1 cellular context compared by ENCODE assay signal in the genomic region with DNA sequence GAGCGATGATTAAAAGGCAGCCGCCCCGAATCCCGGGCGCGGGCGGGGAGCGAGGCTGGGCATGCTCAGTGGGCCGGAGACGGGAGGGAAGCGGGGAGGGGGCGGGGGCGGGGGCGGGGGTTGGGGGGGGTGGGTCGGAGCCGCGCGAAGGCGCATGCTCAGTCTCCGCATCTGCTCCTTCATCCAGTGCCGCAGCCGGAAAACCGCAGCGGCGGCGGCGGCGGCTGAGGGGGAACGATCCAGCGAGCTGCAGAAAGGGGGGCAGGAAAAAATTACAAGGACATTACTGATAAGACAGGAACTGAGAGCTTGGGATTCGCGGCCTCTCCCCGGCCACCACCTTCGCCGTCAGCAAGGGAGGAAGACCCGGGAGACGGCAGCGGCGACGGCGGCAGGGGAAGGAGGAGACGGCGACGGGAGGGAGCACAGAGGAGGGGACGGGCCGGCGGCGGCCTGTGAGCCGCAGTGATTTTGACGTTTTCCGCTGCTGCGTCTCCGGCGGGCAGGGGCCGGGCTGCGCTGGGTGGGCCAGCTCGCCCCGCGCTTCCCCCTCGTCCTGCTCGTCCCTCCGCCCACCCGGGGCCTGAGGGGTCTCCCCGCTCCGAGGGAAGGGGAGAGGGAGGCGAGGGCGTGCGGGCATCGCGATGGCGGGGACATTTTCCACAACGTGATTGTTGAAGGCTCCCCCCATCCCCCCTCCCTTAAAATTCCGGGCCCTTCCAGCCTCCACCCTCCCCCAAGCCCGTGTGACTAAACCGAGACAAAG.
A peak's percentile ranks its signal among the peaks of the same experiment; 100 is the strongest.
TF ChIP-seq lines count a peak whose summit lies in the region.

A gene with protein sequence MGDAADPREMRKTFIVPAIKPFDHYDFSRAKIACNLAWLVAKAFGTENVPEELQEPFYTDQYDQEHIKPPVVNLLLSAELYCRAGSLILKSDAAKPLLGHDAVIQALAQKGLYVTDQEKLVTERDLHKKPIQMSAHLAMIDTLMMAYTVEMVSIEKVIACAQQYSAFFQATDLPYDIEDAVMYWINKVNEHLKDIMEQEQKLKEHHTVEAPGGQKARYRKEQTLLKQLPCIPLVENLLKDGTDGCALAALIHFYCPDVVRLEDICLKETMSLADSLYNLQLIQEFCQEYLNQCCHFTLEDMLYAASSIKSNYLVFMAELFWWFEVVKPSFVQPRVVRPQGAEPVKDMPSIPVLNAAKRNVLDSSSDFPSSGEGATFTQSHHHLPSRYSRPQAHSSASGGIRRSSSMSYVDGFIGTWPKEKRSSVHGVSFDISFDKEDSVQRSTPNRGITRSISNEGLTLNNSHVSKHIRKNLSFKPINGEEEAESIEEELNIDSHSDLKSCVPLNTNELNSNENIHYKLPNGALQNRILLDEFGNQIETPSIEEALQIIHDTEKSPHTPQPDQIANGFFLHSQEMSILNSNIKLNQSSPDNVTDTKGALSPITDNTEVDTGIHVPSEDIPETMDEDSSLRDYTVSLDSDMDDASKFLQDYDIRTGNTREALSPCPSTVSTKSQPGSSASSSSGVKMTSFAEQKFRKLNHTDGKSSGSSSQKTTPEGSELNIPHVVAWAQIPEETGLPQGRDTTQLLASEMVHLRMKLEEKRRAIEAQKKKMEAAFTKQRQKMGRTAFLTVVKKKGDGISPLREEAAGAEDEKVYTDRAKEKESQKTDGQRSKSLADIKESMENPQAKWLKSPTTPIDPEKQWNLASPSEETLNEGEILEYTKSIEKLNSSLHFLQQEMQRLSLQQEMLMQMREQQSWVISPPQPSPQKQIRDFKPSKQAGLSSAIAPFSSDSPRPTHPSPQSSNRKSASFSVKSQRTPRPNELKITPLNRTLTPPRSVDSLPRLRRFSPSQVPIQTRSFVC (N-terminal part only) (plus strand): TSS at position 161 of the 766 bp plus-strand sequence. CDS start 935 bp downstream, outside the sequence.

TF ChIP-seq in GM12878, 131 proteins besides CTCF, POLR2A, EP300 and RAD21 (continued from another document and continues in another):
- TF ChIP-seq, protein P1, sequence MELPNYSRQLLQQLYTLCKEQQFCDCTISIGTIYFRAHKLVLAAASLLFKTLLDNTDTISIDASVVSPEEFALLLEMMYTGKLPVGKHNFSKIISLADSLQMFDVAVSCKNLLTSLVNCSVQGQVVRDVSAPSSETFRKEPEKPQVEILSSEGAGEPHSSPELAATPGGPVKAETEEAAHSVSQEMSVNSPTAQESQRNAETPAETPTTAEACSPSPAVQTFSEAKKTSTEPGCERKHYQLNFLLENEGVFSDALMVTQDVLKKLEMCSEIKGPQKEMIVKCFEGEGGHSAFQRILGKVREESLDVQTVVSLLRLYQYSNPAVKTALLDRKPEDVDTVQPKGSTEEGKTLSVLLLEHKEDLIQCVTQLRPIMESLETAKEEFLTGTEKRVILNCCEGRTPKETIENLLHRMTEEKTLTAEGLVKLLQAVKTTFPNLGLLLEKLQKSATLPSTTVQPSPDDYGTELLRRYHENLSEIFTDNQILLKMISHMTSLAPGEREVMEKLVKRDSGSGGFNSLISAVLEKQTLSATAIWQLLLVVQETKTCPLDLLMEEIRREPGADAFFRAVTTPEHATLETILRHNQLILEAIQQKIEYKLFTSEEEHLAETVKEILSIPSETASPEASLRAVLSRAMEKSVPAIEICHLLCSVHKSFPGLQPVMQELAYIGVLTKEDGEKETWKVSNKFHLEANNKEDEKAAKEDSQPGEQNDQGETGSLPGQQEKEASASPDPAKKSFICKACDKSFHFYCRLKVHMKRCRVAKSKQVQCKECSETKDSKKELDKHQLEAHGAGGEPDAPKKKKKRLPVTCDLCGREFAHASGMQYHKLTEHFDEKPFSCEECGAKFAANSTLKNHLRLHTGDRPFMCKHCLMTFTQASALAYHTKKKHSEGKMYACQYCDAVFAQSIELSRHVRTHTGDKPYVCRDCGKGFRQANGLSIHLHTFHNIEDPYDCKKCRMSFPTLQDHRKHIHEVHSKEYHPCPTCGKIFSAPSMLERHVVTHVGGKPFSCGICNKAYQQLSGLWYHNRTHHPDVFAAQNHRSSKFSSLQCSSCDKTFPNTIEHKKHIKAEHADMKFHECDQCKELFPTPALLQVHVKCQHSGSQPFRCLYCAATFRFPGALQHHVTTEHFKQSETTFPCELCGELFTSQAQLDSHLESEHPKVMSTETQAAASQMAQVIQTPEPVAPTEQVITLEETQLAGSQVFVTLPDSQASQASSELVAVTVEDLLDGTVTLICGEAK (IDR thresholded peaks at IDR 0.05; ENCODE audit: borderline replicate concordance) = no peak
- TF ChIP-seq POLR2AphosphoS5 (IDR thresholded peaks at IDR 0.05; ENCODE audit: low read length) = no peak
- TF ChIP-seq, protein P2, sequence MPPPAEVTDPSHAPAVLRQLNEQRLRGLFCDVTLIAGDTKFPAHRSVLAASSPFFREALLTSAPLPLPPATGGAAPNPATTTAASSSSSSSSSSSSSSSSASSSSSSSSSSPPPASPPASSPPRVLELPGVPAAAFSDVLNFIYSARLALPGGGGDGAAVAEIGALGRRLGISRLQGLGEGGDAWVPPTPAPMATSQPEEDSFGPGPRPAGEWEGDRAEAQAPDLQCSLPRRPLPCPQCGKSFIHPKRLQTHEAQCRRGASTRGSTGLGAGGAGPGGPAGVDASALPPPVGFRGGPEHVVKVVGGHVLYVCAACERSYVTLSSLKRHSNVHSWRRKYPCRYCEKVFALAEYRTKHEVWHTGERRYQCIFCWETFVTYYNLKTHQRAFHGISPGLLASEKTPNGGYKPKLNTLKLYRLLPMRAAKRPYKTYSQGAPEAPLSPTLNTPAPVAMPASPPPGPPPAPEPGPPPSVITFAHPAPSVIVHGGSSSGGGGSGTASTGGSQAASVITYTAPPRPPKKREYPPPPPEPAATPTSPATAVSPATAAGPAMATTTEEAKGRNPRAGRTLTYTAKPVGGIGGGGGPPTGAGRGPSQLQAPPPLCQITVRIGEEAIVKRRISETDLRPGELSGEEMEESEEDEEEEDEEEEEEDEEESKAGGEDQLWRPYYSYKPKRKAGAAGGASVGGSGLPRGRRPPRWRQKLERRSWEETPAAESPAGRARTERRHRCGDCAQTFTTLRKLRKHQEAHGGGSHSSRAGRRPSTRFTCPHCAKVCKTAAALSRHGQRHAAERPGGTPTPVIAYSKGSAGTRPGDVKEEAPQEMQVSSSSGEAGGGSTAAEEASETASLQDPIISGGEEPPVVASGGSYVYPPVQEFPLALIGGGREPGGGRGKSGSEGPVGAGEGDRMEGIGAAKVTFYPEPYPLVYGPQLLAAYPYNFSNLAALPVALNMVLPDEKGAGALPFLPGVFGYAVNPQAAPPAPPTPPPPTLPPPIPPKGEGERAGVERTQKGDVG (CRISPR knock-in tag; IDR thresholded peaks at IDR 0.05) = no peak
- TF ChIP-seq, protein P3, sequence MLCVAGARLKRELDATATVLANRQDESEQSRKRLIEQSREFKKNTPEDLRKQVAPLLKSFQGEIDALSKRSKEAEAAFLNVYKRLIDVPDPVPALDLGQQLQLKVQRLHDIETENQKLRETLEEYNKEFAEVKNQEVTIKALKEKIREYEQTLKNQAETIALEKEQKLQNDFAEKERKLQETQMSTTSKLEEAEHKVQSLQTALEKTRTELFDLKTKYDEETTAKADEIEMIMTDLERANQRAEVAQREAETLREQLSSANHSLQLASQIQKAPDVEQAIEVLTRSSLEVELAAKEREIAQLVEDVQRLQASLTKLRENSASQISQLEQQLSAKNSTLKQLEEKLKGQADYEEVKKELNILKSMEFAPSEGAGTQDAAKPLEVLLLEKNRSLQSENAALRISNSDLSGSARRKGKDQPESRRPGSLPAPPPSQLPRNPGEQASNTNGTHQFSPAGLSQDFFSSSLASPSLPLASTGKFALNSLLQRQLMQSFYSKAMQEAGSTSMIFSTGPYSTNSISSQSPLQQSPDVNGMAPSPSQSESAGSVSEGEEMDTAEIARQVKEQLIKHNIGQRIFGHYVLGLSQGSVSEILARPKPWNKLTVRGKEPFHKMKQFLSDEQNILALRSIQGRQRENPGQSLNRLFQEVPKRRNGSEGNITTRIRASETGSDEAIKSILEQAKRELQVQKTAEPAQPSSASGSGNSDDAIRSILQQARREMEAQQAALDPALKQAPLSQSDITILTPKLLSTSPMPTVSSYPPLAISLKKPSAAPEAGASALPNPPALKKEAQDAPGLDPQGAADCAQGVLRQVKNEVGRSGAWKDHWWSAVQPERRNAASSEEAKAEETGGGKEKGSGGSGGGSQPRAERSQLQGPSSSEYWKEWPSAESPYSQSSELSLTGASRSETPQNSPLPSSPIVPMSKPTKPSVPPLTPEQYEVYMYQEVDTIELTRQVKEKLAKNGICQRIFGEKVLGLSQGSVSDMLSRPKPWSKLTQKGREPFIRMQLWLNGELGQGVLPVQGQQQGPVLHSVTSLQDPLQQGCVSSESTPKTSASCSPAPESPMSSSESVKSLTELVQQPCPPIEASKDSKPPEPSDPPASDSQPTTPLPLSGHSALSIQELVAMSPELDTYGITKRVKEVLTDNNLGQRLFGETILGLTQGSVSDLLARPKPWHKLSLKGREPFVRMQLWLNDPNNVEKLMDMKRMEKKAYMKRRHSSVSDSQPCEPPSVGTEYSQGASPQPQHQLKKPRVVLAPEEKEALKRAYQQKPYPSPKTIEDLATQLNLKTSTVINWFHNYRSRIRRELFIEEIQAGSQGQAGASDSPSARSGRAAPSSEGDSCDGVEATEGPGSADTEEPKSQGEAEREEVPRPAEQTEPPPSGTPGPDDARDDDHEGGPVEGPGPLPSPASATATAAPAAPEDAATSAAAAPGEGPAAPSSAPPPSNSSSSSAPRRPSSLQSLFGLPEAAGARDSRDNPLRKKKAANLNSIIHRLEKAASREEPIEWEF (IDR thresholded peaks at IDR 0.05; ENCODE audit: insufficient replicate concordance, low read depth, low read length) = no peak
- no peak for TF ChIP-seq TBL1XR1 (IDR thresholded peaks at IDR 0.05; ENCODE audit: low read depth, low read length)
- no peak for TF ChIP-seq KAT2A (conservative IDR thresholded peaks at IDR 0.05; ENCODE audit: control insufficient read depth, low read depth, low read length)
- TF ChIP-seq GATAD2B (conservative IDR thresholded peaks at IDR 0.05; ENCODE audit: low read depth) = peak; percentile 81; the same call in 1 of the 2 replicates
- TF ChIP-seq, protein P4, sequence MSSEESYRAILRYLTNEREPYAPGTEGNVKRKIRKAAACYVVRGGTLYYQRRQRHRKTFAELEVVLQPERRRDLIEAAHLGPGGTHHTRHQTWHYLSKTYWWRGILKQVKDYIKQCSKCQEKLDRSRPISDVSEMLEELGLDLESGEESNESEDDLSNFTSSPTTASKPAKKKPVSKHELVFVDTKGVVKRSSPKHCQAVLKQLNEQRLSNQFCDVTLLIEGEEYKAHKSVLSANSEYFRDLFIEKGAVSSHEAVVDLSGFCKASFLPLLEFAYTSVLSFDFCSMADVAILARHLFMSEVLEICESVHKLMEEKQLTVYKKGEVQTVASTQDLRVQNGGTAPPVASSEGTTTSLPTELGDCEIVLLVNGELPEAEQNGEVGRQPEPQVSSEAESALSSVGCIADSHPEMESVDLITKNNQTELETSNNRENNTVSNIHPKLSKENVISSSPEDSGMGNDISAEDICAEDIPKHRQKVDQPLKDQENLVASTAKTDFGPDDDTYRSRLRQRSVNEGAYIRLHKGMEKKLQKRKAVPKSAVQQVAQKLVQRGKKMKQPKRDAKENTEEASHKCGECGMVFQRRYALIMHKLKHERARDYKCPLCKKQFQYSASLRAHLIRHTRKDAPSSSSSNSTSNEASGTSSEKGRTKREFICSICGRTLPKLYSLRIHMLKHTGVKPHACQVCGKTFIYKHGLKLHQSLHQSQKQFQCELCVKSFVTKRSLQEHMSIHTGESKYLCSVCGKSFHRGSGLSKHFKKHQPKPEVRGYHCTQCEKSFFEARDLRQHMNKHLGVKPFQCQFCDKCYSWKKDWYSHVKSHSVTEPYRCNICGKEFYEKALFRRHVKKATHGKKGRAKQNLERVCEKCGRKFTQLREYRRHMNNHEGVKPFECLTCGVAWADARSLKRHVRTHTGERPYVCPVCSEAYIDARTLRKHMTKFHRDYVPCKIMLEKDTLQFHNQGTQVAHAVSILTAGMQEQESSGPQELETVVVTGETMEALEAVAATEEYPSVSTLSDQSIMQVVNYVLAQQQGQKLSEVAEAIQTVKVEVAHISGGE (CRISPR knock-in tag; IDR thresholded peaks at IDR 0.05) = no peak
- TF ChIP-seq, protein P5, sequence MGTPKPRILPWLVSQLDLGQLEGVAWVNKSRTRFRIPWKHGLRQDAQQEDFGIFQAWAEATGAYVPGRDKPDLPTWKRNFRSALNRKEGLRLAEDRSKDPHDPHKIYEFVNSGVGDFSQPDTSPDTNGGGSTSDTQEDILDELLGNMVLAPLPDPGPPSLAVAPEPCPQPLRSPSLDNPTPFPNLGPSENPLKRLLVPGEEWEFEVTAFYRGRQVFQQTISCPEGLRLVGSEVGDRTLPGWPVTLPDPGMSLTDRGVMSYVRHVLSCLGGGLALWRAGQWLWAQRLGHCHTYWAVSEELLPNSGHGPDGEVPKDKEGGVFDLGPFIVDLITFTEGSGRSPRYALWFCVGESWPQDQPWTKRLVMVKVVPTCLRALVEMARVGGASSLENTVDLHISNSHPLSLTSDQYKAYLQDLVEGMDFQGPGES (IDR thresholded peaks at IDR 0.05) = no peak
- TF ChIP-seq, protein P6, sequence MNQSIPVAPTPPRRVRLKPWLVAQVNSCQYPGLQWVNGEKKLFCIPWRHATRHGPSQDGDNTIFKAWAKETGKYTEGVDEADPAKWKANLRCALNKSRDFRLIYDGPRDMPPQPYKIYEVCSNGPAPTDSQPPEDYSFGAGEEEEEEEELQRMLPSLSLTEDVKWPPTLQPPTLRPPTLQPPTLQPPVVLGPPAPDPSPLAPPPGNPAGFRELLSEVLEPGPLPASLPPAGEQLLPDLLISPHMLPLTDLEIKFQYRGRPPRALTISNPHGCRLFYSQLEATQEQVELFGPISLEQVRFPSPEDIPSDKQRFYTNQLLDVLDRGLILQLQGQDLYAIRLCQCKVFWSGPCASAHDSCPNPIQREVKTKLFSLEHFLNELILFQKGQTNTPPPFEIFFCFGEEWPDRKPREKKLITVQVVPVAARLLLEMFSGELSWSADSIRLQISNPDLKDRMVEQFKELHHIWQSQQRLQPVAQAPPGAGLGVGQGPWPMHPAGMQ (IDR thresholded peaks at IDR 0.05; ENCODE audit: borderline replicate concordance) = no peak
- TF ChIP-seq, protein P7, sequence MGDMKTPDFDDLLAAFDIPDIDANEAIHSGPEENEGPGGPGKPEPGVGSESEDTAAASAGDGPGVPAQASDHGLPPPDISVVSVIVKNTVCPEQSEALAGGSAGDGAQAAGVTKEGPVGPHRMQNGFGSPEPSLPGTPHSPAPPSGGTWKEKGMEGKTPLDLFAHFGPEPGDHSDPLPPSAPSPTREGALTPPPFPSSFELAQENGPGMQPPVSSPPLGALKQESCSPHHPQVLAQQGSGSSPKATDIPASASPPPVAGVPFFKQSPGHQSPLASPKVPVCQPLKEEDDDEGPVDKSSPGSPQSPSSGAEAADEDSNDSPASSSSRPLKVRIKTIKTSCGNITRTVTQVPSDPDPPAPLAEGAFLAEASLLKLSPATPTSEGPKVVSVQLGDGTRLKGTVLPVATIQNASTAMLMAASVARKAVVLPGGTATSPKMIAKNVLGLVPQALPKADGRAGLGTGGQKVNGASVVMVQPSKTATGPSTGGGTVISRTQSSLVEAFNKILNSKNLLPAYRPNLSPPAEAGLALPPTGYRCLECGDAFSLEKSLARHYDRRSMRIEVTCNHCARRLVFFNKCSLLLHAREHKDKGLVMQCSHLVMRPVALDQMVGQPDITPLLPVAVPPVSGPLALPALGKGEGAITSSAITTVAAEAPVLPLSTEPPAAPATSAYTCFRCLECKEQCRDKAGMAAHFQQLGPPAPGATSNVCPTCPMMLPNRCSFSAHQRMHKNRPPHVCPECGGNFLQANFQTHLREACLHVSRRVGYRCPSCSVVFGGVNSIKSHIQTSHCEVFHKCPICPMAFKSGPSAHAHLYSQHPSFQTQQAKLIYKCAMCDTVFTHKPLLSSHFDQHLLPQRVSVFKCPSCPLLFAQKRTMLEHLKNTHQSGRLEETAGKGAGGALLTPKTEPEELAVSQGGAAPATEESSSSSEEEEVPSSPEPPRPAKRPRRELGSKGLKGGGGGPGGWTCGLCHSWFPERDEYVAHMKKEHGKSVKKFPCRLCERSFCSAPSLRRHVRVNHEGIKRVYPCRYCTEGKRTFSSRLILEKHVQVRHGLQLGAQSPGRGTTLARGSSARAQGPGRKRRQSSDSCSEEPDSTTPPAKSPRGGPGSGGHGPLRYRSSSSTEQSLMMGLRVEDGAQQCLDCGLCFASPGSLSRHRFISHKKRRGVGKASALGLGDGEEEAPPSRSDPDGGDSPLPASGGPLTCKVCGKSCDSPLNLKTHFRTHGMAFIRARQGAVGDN (IDR thresholded peaks at IDR 0.05) = no peak; the same call in 1 of the 2 replicates
- TF ChIP-seq STAT3 (IDR thresholded peaks at IDR 0.05; ENCODE audit: low read depth, low read length) = no peak
- no peak for TF ChIP-seq SRF (IDR thresholded peaks at IDR 0.05; ENCODE audit: low read depth in 2 of 2, low read length in 2 of 2)
- TF ChIP-seq ZNF384 (IDR thresholded peaks at IDR 0.05; ENCODE audit: borderline replicate concordance, low read depth, low read length) = no peak
